8 cellular contexts compared by ENCODE assay signal in the genomic region with DNA sequence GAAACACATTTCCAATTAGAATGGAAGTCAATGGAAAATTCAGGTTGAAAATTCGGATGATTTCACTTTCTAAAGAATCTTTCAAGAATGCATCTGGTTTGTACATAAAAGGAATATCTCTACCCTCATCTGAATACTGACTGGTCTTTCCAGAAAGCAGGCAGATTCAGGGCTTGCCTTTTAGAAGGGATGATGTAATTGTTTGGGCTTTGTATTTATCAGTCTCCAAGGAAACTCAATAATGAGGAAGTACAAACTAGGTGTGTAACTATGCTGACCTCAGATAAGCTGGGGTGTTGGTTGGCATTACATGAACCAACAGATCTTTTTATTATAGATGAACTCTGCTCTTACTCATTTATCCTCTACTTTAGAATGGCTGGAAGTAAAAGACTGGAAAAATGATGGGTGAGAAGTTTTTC. TPM values are rescaled to one million over a fixed set of nuclear protein-coding genes. Genes with fewer than 3 reads are reported as not detected.
A peak's percentile ranks its signal among the peaks of the same experiment; 100 is the strongest.
DNase-seq lines count a peak whose midpoint lies in the region; TF ChIP-seq lines count a peak whose summit lies in the region.

No MANE protein-coding gene starts in this region.

- H3K4me3 ChIP-seq in astrocyte of the cerebellum (ENCODE audit: low read depth, low read length) (no peak overlapping the region), urinary bladder (ENCODE audit: low read depth, low read length) (no peak overlapping the region)

- TF ChIP-seq CTCF in astrocyte of the cerebellum (IDR thresholded peaks at IDR 0.05; ENCODE audit: low read depth, low read length, missing control alignments) (no peak), glutamatergic neuron (IDR thresholded peaks at IDR 0.05; ENCODE audit: partially characterized antibody, unreplicated experiment) (no peak)

- no peak overlapping the region for H3K4me3 Mint-ChIP-seq in glutamatergic neuron (ENCODE audit: unreplicated experiment)

- no peak overlapping the region for H3K27ac Mint-ChIP-seq in glutamatergic neuron (ENCODE audit: unreplicated experiment)

- no peaks in the 10 kb centered on the region for H3K9me3 Mint-ChIP-seq in glutamatergic neuron (ENCODE audit: unreplicated experiment)

- peaks cover 2% of the 10 kb centered on the region for H3K27me3 Mint-ChIP-seq in glutamatergic neuron (ENCODE audit: unreplicated experiment)

- H3K36me3 ChIP-seq in urinary bladder (ENCODE audit: insufficient read depth), result no peaks in the 10 kb centered on the region

- no peaks in the 10 kb centered on the region for H3K4me1 Mint-ChIP-seq in glutamatergic neuron (ENCODE audit: low read depth, unreplicated experiment)

- in situ Hi-C loops in astrocyte of the cerebellum (cut with HindIII; ENCODE audit: low sequenced_read_pairs), result no loop called here

- H3K4me1 ChIP-seq in urinary bladder (ENCODE audit: insufficient read depth), result no peaks in the 10 kb centered on the region

- intact Hi-C loops in posterior cingulate gyrus (cut with DNase I), result no loop called here

- no peaks in the 10 kb centered on the region for H3K36me3 Mint-ChIP-seq in glutamatergic neuron (ENCODE audit: unreplicated experiment)

- WGBS in urinary bladder, result 17% methylated on average over 1 of the region's 1 CpG

- H3K27ac ChIP-seq in urinary bladder (ENCODE audit: low read depth), result peak overlapping the region; percentile 67

- DNase-seq in GM04504 (ENCODE audit: low read depth) (peak; percentile 83), H4 (ENCODE audit: low spot score) (peak; percentile 78), Kasumi-1 (lab: John Stamatoyannopoulos, UW) (peak; percentile 62 to 68), astrocyte of the cerebellum (ENCODE audit: low read depth) (peak; percentile 71), kidney tubule cell (ENCODE audit: low spot score) (peak; percentile 98), glutamatergic neuron (no peak), posterior cingulate gyrus (no peak)

RNA-seq across cellular contexts. Expression of a gene that starts 24.1 kb away (rescaled TPM):
- 25.0 and 42.5 TPM in 2 replicates for total RNA-seq in H4 (2014; rRNA removed; shearing (Covaris generic))
- total RNA-seq in urinary bladder, result 24.4 TPM
- 217 TPM for polyA plus RNA-seq in urinary bladder
- 6.4 TPM for total RNA-seq in glutamatergic neuron (ENCODE audit: unreplicated experiment)

Comparison
In these comparisons a context has a peak if more than half of its experiments do, and no peak if none do; other contexts are left out.
1. DNase-seq: peak in GM04504 (single experiment), H4 (single experiment), Kasumi-1 (2 of 2), astrocyte of the cerebellum (single experiment) and kidney tubule cell (single experiment); none in glutamatergic neuron (single experiment) and posterior cingulate gyrus (0 of 10).